27 cellular contexts compared by ENCODE assay signal in genomic region chr14:104964546-104964945, GRCh38. TPM values are rescaled to one million over a fixed set of nuclear protein-coding genes. Genes with fewer than 3 reads are reported as not detected.
"Had no signal": no experiment of that assay in that cellular context is flagged by ENCODE, and none has a peak within 500 bp of the region (broad histone marks: within the 10 kb centered on the region; RNA-seq: fewer than 3 reads in every experiment).

No MANE protein-coding gene starts in this region.

- H3K27ac ChIP-seq: adrenal gland had no signal

- H3K36me3 ChIP-seq: adrenal gland had no signal

- H3K4me3 ChIP-seq: adrenal gland had no signal

- DNase-seq: activated CD4-positive, alpha-beta T cell treated with anti-CD3 and anti-CD28 coated beads, Interleukin-2, amount 10 ng/mL, durations not matched to agents 7 days and 5 days; activated CD4-positive, alpha-beta T cell treated with anti-CD3 and anti-CD28 coated beads, Interleukin-2, amount 50 U/mL, for 48 hours; activated CD8-positive, alpha-beta T cell treated with anti-CD3 and anti-CD28 coated beads, Interleukin-2, amount 10 ng/mL, durations not matched to agents 7 days and 5 days; activated gamma-delta T cell treated with Interleukin-2 at 50 U/mL for 16 hours; activated naive CD4-positive, alpha-beta T cell treated with anti-CD3 and anti-CD28 coated beads for 36 hours; activated T-cell treated with anti-CD3 and anti-CD28 coated beads, Interleukin-2, amount 50 U/mL, for 24 hours; central memory CD4-positive, alpha-beta T cell; Karpas-422; KBM-7; NCI-H1048; NCI-H1105 treated with DMSO at 0.1 percent for 48 hours; NCI-H1436; NCI-H1694; NCI-H1930; NCI-H2081 treated with DMSO at 0.1 percent for 48 hours; NCI-H345; NCI-H524 treated with DMSO at 0.1 percent for 48 hours; SIG-M5; T1000 had no signal

- ATAC-seq: activated CD8-positive, alpha-beta T cell treated with anti-CD3 and anti-CD28 coated beads, Interleukin-2, amount 10 ng/mL, durations not matched to agents 7 days and 5 days; activated naive CD4-positive, alpha-beta T cell treated with anti-CD3 and anti-CD28 coated beads, Interleukin-2, amount 50 U/mL, for 72 hours; Panc1 had no signal

- H3K9me3 ChIP-seq: adrenal gland had no signal

RNA-seq across cellular contexts. Expression of gene AHNAK2, which starts 13.6 kb away (rescaled TPM):
- total RNA-seq: activated CD4-positive, alpha-beta T cell treated with anti-CD3 and anti-CD28 coated beads, Interleukin-2, amount 10 ng/mL, durations not matched to agents 7 days and 5 days; activated CD8-positive, alpha-beta T cell treated with anti-CD3 and anti-CD28 coated beads, Interleukin-2, amount 10 ng/mL, durations not matched to agents 7 days and 5 days had no signal

RNA-seq across cellular contexts. Expression of gene PLD4, which starts 39.9 kb away (rescaled TPM):
- total RNA-seq: activated CD4-positive, alpha-beta T cell treated with anti-CD3 and anti-CD28 coated beads, Interleukin-2, amount 10 ng/mL, durations not matched to agents 7 days and 5 days; activated CD8-positive, alpha-beta T cell treated with anti-CD3 and anti-CD28 coated beads, Interleukin-2, amount 10 ng/mL, durations not matched to agents 7 days and 5 days; activated naive CD4-positive, alpha-beta T cell treated with anti-CD3 and anti-CD28 coated beads for 36 hours; bronchial epithelial cell; MCF 10A; NCI-H460; RPMI7951; SK-MEL-5 had no signal
